In the genomic region with DNA sequence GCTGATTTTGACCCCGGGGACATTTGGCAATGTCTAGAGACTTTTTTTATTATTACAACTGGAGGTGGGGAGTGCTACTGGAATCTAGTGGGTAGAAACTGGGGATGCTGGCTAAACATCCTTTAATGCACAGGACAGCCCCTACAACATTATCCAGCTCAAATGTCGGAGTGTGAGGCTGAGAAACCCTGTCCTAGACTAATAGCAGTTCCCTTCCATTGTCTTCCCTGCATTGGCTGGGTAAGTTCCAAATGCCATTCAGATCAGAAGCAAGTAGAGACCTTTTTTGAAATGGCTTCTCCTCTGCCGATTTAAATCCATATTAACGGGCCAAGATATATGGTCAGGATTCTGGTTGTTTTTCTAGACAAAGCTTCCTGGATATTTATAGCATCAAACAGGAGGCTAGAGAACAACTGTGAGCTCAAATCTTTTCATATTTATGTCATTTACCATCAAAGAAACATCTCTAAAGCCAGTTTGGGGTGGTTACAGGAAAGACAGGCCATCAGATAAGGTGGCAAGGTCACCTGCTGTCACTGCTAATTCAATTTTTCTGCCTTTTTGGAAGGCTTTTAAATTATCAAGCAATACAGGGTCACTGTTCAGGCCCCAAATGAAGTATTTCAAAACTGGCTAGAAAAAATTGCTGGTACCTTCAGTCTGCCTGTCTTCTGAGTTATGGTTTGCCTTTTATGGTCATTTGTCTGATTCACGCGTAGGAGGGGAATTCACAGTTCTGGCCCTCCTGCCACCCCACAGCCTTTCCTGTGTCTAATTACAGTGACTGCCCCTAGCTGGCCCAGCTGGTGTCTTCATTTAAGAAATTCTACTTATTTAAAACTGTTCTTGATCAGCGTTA, we compare ENCODE assay signal across 8 cellular contexts. TPM values are rescaled to one million over a fixed set of nuclear protein-coding genes. Genes with fewer than 3 reads are reported as not detected.
DNase-seq lines count a peak whose midpoint lies in the region; ATAC-seq and TF ChIP-seq lines count a peak whose summit lies in the region.

No MANE protein-coding gene starts in this region.

- POLR2A ChIA-PET in A673 (lab: Charles Lee; ENCODE audit: low non-redundant PET): no interaction called here

- no peak overlapping the region for H3K4me3 Mint-ChIP-seq in chondrocyte (ENCODE audit: unreplicated experiment)
- no peak overlapping the region for H3K4me3 Mint-ChIP-seq in neural progenitor cell

- H3K27me3 Mint-ChIP-seq in chondrocyte (ENCODE audit: low read depth) (no peaks in the 10 kb centered on the region), neural progenitor cell (ENCODE audit: insufficient read depth, low read depth) (peaks cover 2% of the 10 kb centered on the region)

- H3K9me3 Mint-ChIP-seq in chondrocyte (ENCODE audit: low read depth): no peaks in the 10 kb centered on the region
- no peaks in the 10 kb centered on the region for H3K9me3 Mint-ChIP-seq in neural progenitor cell

- H3K4me2 ChIP-seq in neural progenitor cell: no peak overlapping the region

- H3K4me3 ChIP-seq in A673 (ENCODE audit: low read depth, low read length, poor library complexity, severe bottlenecking) (no peak overlapping the region), SK-N-MC (no peak overlapping the region), neural progenitor cell (no peak overlapping the region)

- ATAC-seq in GM18909 (IDR thresholded peaks at IDR 0.05; ENCODE audit: poor library complexity, unreplicated experiment) (peak; percentile 98), HG03064 (IDR thresholded peaks at IDR 0.05; ENCODE audit: low read depth, unreplicated experiment) (peak; percentile 89), foreskin keratinocyte (no peak)

- peak; percentile 78 for DNase-seq in A673 (ENCODE audit: low spot score)
- no peak for DNase-seq in SK-N-MC (ENCODE audit: low read depth, low spot score)
- no peak for DNase-seq in chondrocyte (ENCODE audit: low spot score)
- no peak for DNase-seq in neural progenitor cell (ENCODE audit: low spot score)
- DNase-seq in NCI-H524 (lab: John Stamatoyannopoulos, UW): no peak
- no peak for DNase-seq in foreskin keratinocyte

- H3K9ac ChIP-seq in SK-N-MC (ENCODE audit: insufficient read length) (peak overlapping the region; percentile 17), neural progenitor cell (no peak overlapping the region)

- no peaks in the 10 kb centered on the region for H3K79me2 ChIP-seq in neural progenitor cell (ENCODE audit: low read depth)

- H3K4me1 ChIP-seq in A673 (ENCODE audit: insufficient read depth, low read length, poor library complexity, severe bottlenecking) (peaks cover 14% of the 10 kb centered on the region), neural progenitor cell (no peaks in the 10 kb centered on the region), foreskin keratinocyte (peaks cover 4% of the 10 kb centered on the region)

- CTCF ChIA-PET in A673 (lab: Charles Lee): interaction anchor here (0.6 kb wide), 1 partner anchor 10 kb away, joined by 4 read pairs; no protein-coding TSS in a partner anchor

- no peaks in the 10 kb centered on the region for H4K20me1 ChIP-seq in neural progenitor cell (ENCODE audit: low read depth)

- no peaks in the 10 kb centered on the region for H3F3A ChIP-seq in neural progenitor cell (ENCODE audit: low read depth)

- no TSS peak for BruUV-seq in A673 (replicated peaks; lab: Mats Ljungman, UMichigan)

- H3K36me3 Mint-ChIP-seq in chondrocyte (ENCODE audit: low read depth): peaks cover 14% of the 10 kb centered on the region
- peaks cover 24% of the 10 kb centered on the region for H3K36me3 Mint-ChIP-seq in neural progenitor cell

- H3K4me1 Mint-ChIP-seq in chondrocyte (ENCODE audit: low read depth) (peaks cover 67% of the 10 kb centered on the region), neural progenitor cell (peaks cover 12% of the 10 kb centered on the region)

- peak overlapping the region; percentile 79 for H3K27ac ChIP-seq in A673 (ENCODE audit: low read depth, low read length, poor library complexity, severe bottlenecking)
- H3K27ac ChIP-seq in SK-N-MC: peak overlapping the region; percentile 57; the same call in 1 of the 2 replicates
- no peak overlapping the region for H3K27ac ChIP-seq in neural progenitor cell
- H3K27ac ChIP-seq in foreskin keratinocyte: no peak overlapping the region

- intact Hi-C loops in A673 (cut with micrococcal nuclease; ENCODE audit: unreplicated experiment): no loop called here

- H3K9me3 ChIP-seq in A673 (ENCODE audit: low read depth, low read length, poor library complexity, severe bottlenecking) (no peaks in the 10 kb centered on the region), SK-N-MC (ENCODE audit: low read depth, low read length) (no peaks in the 10 kb centered on the region), neural progenitor cell (ENCODE audit: low read depth) (no peaks in the 10 kb centered on the region)

- TF ChIP-seq CTCF in A673 (conservative IDR thresholded peaks at IDR 0.05; ENCODE audit: low read depth, low read length): no peak
- TF ChIP-seq CTCF in chondrocyte (IDR thresholded peaks at IDR 0.05): peak; percentile 38
- no peak for TF ChIP-seq CTCF in neural progenitor cell (IDR thresholded peaks at IDR 0.05)
- TF ChIP-seq CTCF in foreskin keratinocyte (conservative IDR thresholded peaks at IDR 0.05): no peak

- H3K27me3 ChIP-seq in A673 (replicated peaks; ENCODE audit: insufficient read depth, low read depth, low read length, poor library complexity) (no peaks in the 10 kb centered on the region), neural progenitor cell (no peaks in the 10 kb centered on the region), foreskin keratinocyte (no peaks in the 10 kb centered on the region)

- H2AFZ ChIP-seq in neural progenitor cell (replicated peaks): no peak overlapping the region

- H3K27ac Mint-ChIP-seq in chondrocyte (ENCODE audit: unreplicated experiment): peak overlapping the region; percentile 89
- peak overlapping the region; percentile 96 for H3K27ac Mint-ChIP-seq in neural progenitor cell

- peaks cover 67% of the 10 kb centered on the region for H3K36me3 ChIP-seq in A673 (ENCODE audit: insufficient read depth, low read length, poor library complexity, severe bottlenecking)
- peaks cover 80% of the 10 kb centered on the region for H3K36me3 ChIP-seq in SK-N-MC (ENCODE audit: insufficient read depth, low read length)
- H3K36me3 ChIP-seq in neural progenitor cell: no peaks in the 10 kb centered on the region

RNA-seq across cellular contexts. Expression of gene AKAP5, which starts 20.1 kb away (rescaled TPM):
- total RNA-seq in A673 (2021): 2.2 and 2.6 TPM in 2 replicates
- 4.2 to 9.0 TPM (median 4.3 TPM) in 3 replicates for total RNA-seq in chondrocyte
- total RNA-seq in neural progenitor cell (ENCODE audit: low replicate concordance): 2.4 and 3.2 TPM in 2 replicates
- 0.10 and 0.11 TPM in 2 replicates for total RNA-seq in foreskin keratinocyte
- 0.01 and 0.02 TPM in 2 replicates for polyA plus RNA-seq in foreskin keratinocyte

RNA-seq across cellular contexts. Expression of gene MTHFD1, which starts 57.1 kb away (rescaled TPM):
- total RNA-seq in A673 (2021) (286 and 293 TPM in 2 replicates), chondrocyte (54.2 to 94.9 TPM (median 55.4 TPM) in 3 replicates), neural progenitor cell (ENCODE audit: low replicate concordance) (49.3 and 54.5 TPM in 2 replicates), foreskin keratinocyte (102 and 129 TPM in 2 replicates)
- polyA plus RNA-seq in foreskin keratinocyte: 81.3 and 100 TPM in 2 replicates

RNA-seq across cellular contexts. Expression of gene ZBTB25, which starts 58.4 kb away (rescaled TPM):
- total RNA-seq in A673 (2021): 11.3 and 13.5 TPM in 2 replicates
- 9.3 to 12.1 TPM (median 9.7 TPM) in 3 replicates for total RNA-seq in chondrocyte
- total RNA-seq in neural progenitor cell (ENCODE audit: low replicate concordance): 11.6 and 14.3 TPM in 2 replicates
- total RNA-seq in foreskin keratinocyte: 7.1 TPM in 2 replicates
- polyA plus RNA-seq in foreskin keratinocyte: 2.1 and 3.2 TPM in 2 replicates

RNA-seq across cellular contexts. Expression of gene ZBTB1, which starts 59.4 kb away (rescaled TPM):
- total RNA-seq in A673 (2021) (34.3 and 37.7 TPM in 2 replicates), chondrocyte (48.5 to 49.9 TPM (median 49.3 TPM) in 3 replicates), neural progenitor cell (ENCODE audit: low replicate concordance) (40.9 and 53.3 TPM in 2 replicates), foreskin keratinocyte (28.4 and 34.3 TPM in 2 replicates)
- polyA plus RNA-seq in foreskin keratinocyte: 6.1 and 6.9 TPM in 2 replicates

Comparison
In these comparisons a context has a peak if more than half of its experiments do, and no peak if none do; other contexts are left out.
1. H3K27ac ChIP-seq: peak in A673 (single experiment) and SK-N-MC (single experiment); none in neural progenitor cell (single experiment) and foreskin keratinocyte (single experiment).